In genomic region chr19:10251792-10252694, GRCh38 we compare ENCODE assay signal across 1 cellular context.
TF ChIP-seq lines count a peak whose summit lies in the region.

Gene MRPL4 (plus strand): TSS chr19:10252214. CDS start chr19:10252254, 40 bp downstream.

TF ChIP-seq in K562, 482 proteins besides CTCF, POLR2A, EP300 and RAD21 (continued from another document):
- TF ChIP-seq, protein P1, sequence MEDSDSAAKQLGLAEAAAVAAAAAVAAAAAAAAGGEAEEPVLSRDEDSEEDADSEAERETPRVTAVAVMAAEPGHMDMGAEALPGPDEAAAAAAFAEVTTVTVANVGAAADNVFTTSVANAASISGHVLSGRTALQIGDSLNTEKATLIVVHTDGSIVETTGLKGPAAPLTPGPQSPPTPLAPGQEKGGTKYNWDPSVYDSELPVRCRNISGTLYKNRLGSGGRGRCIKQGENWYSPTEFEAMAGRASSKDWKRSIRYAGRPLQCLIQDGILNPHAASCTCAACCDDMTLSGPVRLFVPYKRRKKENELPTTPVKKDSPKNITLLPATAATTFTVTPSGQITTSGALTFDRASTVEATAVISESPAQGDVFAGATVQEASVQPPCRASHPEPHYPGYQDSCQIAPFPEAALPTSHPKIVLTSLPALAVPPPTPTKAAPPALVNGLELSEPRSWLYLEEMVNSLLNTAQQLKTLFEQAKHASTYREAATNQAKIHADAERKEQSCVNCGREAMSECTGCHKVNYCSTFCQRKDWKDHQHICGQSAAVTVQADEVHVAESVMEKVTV (CRISPR knock-in tag; IDR thresholded peaks at IDR 0.05), result no peak
- TF ChIP-seq CEBPB (tag; IDR thresholded peaks at IDR 0.05), result no peak
- TF ChIP-seq, protein P2, sequence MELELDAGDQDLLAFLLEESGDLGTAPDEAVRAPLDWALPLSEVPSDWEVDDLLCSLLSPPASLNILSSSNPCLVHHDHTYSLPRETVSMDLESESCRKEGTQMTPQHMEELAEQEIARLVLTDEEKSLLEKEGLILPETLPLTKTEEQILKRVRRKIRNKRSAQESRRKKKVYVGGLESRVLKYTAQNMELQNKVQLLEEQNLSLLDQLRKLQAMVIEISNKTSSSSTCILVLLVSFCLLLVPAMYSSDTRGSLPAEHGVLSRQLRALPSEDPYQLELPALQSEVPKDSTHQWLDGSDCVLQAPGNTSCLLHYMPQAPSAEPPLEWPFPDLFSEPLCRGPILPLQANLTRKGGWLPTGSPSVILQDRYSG (tag; conservative IDR thresholded peaks at IDR 0.05; ENCODE audit: low read depth), result 0 out of 2 replicates have a peak, but pooled peaks have one; percentile 64
- TF ChIP-seq, protein P3, sequence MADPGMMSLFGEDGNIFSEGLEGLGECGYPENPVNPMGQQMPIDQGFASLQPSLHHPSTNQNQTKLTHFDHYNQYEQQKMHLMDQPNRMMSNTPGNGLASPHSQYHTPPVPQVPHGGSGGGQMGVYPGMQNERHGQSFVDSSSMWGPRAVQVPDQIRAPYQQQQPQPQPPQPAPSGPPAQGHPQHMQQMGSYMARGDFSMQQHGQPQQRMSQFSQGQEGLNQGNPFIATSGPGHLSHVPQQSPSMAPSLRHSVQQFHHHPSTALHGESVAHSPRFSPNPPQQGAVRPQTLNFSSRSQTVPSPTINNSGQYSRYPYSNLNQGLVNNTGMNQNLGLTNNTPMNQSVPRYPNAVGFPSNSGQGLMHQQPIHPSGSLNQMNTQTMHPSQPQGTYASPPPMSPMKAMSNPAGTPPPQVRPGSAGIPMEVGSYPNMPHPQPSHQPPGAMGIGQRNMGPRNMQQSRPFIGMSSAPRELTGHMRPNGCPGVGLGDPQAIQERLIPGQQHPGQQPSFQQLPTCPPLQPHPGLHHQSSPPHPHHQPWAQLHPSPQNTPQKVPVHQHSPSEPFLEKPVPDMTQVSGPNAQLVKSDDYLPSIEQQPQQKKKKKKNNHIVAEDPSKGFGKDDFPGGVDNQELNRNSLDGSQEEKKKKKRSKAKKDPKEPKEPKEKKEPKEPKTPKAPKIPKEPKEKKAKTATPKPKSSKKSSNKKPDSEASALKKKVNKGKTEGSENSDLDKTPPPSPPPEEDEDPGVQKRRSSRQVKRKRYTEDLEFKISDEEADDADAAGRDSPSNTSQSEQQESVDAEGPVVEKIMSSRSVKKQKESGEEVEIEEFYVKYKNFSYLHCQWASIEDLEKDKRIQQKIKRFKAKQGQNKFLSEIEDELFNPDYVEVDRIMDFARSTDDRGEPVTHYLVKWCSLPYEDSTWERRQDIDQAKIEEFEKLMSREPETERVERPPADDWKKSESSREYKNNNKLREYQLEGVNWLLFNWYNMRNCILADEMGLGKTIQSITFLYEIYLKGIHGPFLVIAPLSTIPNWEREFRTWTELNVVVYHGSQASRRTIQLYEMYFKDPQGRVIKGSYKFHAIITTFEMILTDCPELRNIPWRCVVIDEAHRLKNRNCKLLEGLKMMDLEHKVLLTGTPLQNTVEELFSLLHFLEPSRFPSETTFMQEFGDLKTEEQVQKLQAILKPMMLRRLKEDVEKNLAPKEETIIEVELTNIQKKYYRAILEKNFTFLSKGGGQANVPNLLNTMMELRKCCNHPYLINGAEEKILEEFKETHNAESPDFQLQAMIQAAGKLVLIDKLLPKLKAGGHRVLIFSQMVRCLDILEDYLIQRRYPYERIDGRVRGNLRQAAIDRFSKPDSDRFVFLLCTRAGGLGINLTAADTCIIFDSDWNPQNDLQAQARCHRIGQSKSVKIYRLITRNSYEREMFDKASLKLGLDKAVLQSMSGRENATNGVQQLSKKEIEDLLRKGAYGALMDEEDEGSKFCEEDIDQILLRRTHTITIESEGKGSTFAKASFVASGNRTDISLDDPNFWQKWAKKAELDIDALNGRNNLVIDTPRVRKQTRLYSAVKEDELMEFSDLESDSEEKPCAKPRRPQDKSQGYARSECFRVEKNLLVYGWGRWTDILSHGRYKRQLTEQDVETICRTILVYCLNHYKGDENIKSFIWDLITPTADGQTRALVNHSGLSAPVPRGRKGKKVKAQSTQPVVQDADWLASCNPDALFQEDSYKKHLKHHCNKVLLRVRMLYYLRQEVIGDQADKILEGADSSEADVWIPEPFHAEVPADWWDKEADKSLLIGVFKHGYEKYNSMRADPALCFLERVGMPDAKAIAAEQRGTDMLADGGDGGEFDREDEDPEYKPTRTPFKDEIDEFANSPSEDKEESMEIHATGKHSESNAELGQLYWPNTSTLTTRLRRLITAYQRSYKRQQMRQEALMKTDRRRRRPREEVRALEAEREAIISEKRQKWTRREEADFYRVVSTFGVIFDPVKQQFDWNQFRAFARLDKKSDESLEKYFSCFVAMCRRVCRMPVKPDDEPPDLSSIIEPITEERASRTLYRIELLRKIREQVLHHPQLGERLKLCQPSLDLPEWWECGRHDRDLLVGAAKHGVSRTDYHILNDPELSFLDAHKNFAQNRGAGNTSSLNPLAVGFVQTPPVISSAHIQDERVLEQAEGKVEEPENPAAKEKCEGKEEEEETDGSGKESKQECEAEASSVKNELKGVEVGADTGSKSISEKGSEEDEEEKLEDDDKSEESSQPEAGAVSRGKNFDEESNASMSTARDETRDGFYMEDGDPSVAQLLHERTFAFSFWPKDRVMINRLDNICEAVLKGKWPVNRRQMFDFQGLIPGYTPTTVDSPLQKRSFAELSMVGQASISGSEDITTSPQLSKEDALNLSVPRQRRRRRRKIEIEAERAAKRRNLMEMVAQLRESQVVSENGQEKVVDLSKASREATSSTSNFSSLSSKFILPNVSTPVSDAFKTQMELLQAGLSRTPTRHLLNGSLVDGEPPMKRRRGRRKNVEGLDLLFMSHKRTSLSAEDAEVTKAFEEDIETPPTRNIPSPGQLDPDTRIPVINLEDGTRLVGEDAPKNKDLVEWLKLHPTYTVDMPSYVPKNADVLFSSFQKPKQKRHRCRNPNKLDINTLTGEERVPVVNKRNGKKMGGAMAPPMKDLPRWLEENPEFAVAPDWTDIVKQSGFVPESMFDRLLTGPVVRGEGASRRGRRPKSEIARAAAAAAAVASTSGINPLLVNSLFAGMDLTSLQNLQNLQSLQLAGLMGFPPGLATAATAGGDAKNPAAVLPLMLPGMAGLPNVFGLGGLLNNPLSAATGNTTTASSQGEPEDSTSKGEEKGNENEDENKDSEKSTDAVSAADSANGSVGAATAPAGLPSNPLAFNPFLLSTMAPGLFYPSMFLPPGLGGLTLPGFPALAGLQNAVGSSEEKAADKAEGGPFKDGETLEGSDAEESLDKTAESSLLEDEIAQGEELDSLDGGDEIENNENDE (IDR thresholded peaks at IDR 0.05; ENCODE audit: low read depth, low read length), result no peak
- no peak for TF ChIP-seq ZNF583 (CRISPR knock-in tag; IDR thresholded peaks at IDR 0.05)
- TF ChIP-seq ZNF778 (CRISPR knock-in tag; IDR thresholded peaks at IDR 0.05), result no peak
- no peak for TF ChIP-seq ZNF507 (tag; conservative IDR thresholded peaks at IDR 0.05)
- no peak for TF ChIP-seq NFXL1 (CRISPR knock-in tag; IDR thresholded peaks at IDR 0.05)
- no peak for TF ChIP-seq ZNF280A (IDR thresholded peaks at IDR 0.05; ENCODE audit: low read depth, partially characterized antibody)
- no peak for TF ChIP-seq RBM34 (IDR thresholded peaks at IDR 0.05; ENCODE audit: borderline replicate concordance, insufficient read depth, low read length)
- peak; percentile 89 for TF ChIP-seq MXI1 (IDR thresholded peaks at IDR 0.05; ENCODE audit: low read depth, low read length)
- TF ChIP-seq SAFB (IDR thresholded peaks at IDR 0.05; ENCODE audit: borderline replicate concordance, low read depth, low read length), result peak; percentile 68
- peak; percentile 81; the same call in 1 of the 2 replicates for TF ChIP-seq OTX1 (CRISPR knock-in tag; IDR thresholded peaks at IDR 0.05)
- TF ChIP-seq RBM25 (IDR thresholded peaks at IDR 0.05; ENCODE audit: low read depth, low read length, severe bottlenecking), result peak; percentile 67
- no peak for TF ChIP-seq ZNF354B (CRISPR knock-in tag; IDR thresholded peaks at IDR 0.05)
- peak; percentile 99 for TF ChIP-seq ZFX (CRISPR knock-in tag; IDR thresholded peaks at IDR 0.05)
- no peak for TF ChIP-seq SAFB2 (IDR thresholded peaks at IDR 0.05; ENCODE audit: borderline replicate concordance, low read depth, low read length, severe bottlenecking)
- peak; percentile 65 for TF ChIP-seq PCBP1 (IDR thresholded peaks at IDR 0.05; ENCODE audit: low read depth, low read length, poor library complexity, severe bottlenecking)
- TF ChIP-seq, protein P4, sequence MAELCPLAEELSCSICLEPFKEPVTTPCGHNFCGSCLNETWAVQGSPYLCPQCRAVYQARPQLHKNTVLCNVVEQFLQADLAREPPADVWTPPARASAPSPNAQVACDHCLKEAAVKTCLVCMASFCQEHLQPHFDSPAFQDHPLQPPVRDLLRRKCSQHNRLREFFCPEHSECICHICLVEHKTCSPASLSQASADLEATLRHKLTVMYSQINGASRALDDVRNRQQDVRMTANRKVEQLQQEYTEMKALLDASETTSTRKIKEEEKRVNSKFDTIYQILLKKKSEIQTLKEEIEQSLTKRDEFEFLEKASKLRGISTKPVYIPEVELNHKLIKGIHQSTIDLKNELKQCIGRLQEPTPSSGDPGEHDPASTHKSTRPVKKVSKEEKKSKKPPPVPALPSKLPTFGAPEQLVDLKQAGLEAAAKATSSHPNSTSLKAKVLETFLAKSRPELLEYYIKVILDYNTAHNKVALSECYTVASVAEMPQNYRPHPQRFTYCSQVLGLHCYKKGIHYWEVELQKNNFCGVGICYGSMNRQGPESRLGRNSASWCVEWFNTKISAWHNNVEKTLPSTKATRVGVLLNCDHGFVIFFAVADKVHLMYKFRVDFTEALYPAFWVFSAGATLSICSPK (IDR thresholded peaks at IDR 0.05; ENCODE audit: borderline replicate concordance), result no peak
- TF ChIP-seq, protein P5, sequence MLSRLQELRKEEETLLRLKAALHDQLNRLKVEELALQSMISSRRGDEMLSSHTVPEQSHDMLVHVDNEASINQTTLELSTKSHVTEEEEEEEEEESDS (CRISPR knock-in tag; IDR thresholded peaks at IDR 0.05), result no peak
- TF ChIP-seq, protein P6, sequence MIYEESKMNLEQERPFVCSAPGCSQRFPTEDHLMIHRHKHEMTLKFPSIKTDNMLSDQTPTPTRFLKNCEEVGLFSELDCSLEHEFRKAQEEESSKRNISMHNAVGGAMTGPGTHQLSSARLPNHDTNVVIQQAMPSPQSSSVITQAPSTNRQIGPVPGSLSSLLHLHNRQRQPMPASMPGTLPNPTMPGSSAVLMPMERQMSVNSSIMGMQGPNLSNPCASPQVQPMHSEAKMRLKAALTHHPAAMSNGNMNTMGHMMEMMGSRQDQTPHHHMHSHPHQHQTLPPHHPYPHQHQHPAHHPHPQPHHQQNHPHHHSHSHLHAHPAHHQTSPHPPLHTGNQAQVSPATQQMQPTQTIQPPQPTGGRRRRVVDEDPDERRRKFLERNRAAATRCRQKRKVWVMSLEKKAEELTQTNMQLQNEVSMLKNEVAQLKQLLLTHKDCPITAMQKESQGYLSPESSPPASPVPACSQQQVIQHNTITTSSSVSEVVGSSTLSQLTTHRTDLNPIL (CRISPR knock-in tag; IDR thresholded peaks at IDR 0.05), result no peak
- TF ChIP-seq PRDM10 (IDR thresholded peaks at IDR 0.05; ENCODE audit: partially characterized antibody), result peak; percentile 68
- TF ChIP-seq SIX5 (IDR thresholded peaks at IDR 0.05; ENCODE audit: borderline replicate concordance in 1 of 2, insufficient read depth in 1 of 2, low read depth in 1 of 2, low read length in 2 of 2), result no peak; a peak in 1 of 4 replicates
- no peak for TF ChIP-seq STAT5A (IDR thresholded peaks at IDR 0.05; ENCODE audit: borderline replicate concordance, low read length)
- no peak for TF ChIP-seq HDGF (IDR thresholded peaks at IDR 0.05)
- TF ChIP-seq IFI16 (CRISPR knock-in tag; IDR thresholded peaks at IDR 0.05), result no peak
- no peak for TF ChIP-seq SMARCA5 (IDR thresholded peaks at IDR 0.05)
- TF ChIP-seq, protein P7, sequence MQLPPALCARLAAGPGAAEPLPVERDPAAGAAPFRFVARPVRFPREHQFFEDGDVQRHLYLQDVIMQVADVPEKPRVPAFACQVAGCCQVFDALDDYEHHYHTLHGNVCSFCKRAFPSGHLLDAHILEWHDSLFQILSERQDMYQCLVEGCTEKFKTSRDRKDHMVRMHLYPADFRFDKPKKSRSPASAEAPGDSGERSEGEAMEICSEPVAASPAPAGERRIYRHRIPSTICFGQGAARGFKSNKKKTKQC (CRISPR knock-in tag; IDR thresholded peaks at IDR 0.05), result peak; percentile 77
- no peak for TF ChIP-seq TAF9B (IDR thresholded peaks at IDR 0.05; ENCODE audit: partially characterized antibody)
- TF ChIP-seq BACH1 (tag; IDR thresholded peaks at IDR 0.05), result no peak
- no peak for TF ChIP-seq ZNF830 (CRISPR knock-in tag; IDR thresholded peaks at IDR 0.05)
- peak; percentile 85 for TF ChIP-seq SETDB1 (IDR thresholded peaks at IDR 0.05; ENCODE audit: low read length)
- no peak; the same call in 1 of the 2 replicates for TF ChIP-seq MIER1 (IDR thresholded peaks at IDR 0.05; ENCODE audit: low read depth)
- TF ChIP-seq KLF16 (IDR thresholded peaks at IDR 0.05), result no peak
- TF ChIP-seq DACH1 (IDR thresholded peaks at IDR 0.05; ENCODE audit: partially characterized antibody), result peak; percentile 46
